In the genomic region with DNA sequence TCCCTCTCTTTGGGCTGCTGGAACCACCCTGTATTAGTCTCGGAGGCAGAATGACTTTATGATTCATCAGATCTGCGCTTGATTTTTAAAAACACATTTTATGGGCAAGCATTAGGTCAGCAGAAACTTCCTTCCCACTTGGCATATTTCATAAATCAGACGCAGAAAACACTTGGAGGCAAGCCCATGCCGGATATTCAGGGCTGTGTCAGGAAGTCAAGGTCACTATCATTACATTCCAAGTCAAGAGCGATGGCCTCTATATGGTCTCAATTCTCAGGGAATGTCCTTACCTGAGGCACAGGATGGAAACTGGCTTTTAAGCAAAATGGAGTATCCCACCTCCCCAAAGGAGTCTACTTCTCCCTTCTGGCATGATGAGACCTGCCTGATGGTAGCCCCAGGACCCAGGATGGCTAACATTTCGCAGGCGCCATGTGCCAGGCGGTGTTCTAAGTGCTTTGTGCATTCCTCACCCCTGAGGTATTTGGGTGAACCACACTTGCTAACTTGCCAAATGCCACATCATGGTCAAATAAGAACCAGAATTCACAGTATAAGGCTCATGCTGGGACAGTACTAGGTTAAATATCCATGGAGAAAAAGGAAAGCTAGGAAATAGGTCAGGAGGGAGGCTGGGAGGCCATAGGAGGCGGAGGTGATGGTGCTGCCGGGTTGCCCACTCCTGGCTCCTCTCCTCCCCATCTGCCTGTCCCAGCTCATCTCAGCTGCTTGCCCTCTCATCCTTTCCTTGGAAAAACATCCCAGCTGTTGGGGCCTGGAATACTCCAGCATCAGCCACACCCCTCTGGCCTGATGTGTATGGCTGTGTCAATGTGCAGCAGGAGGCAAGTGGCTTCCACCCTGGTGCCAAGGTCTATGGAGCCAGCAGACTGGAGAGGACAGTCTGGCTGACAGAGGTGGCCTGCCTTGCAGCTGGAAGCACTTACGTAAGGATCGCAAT, we compare ENCODE assay signal across 11 cellular contexts. TPM values are rescaled to one million over a fixed set of nuclear protein-coding genes. Genes with fewer than 3 reads are reported as not detected.
DNase-seq lines count a peak whose midpoint lies in the region; ATAC-seq and TF ChIP-seq lines count a peak whose summit lies in the region.
"Had no signal": no experiment of that assay in that cellular context is flagged by ENCODE, and none has a peak within 500 bp of the region (broad histone marks: within the 10 kb centered on the region; RNA-seq: fewer than 3 reads in every experiment).

No MANE protein-coding gene starts in this region.

- H4K20me1 ChIP-seq in OCI-LY7 (ENCODE audit: insufficient read depth, low read length) = no peaks in the 10 kb centered on the region

- H3K4me1 Mint-ChIP-seq in MCF 10A (ENCODE audit: insufficient read depth, unreplicated experiment) = peaks cover 34% of the 10 kb centered on the region
- H3K4me1 Mint-ChIP-seq: activated B cell treated with CpG ODN at 0.5 μM for 24 hours had no signal

- peak overlapping the region; percentile 48 for H3K4me3 Mint-ChIP-seq in MCF 10A (ENCODE audit: unreplicated experiment)
- H3K4me3 Mint-ChIP-seq: activated B cell treated with CpG ODN at 0.5 μM for 24 hours had no signal

- peaks cover 7% of the 10 kb centered on the region for H3K9me3 ChIP-seq in A673 (ENCODE audit: low read depth, low read length, poor library complexity, severe bottlenecking)
- H3K9me3 ChIP-seq in MG63 = peaks cover 16% of the 10 kb centered on the region
- H3K9me3 ChIP-seq in left lung = peaks cover 0 to 10% of the 10 kb centered on the region in 2 donors
- H3K9me3 ChIP-seq in OCI-LY7 (ENCODE audit: low read length) = 0 out of 2 replicates have a peak, but pooled peaks cover 6% of the 10 kb centered on the region
- H3K9me3 ChIP-seq: ovary had no signal

- DNase-seq in A673 (ENCODE audit: low spot score) = peak; percentile 36
- peak; percentile 91 for DNase-seq in MG63
- peak; percentile 96 for DNase-seq in MCF 10A (ENCODE audit: unreplicated experiment)
- no peak for DNase-seq in left lung
- DNase-seq in OCI-LY7 (ENCODE audit: low spot score) = no peak
- no peak for DNase-seq in D341Med (ENCODE audit: low spot score)
- DNase-seq: activated B cell treated with CpG ODN at 0.5 μM for 24 hours had no signal

- no peak overlapping the region for H3K27ac ChIP-seq in A673 (ENCODE audit: low read depth, low read length, poor library complexity, severe bottlenecking)
- peak overlapping the region in 1 of 2 donors; percentile 21 for H3K27ac ChIP-seq in left lung
- H3K27ac ChIP-seq in OCI-LY7 (ENCODE audit: low read depth, low read length, poor library complexity, severe bottlenecking) = no peak overlapping the region
- H3K27ac ChIP-seq: ovary had no signal

- H3K4me3 ChIP-seq in A673 (ENCODE audit: low read depth, low read length, poor library complexity, severe bottlenecking) (no peak overlapping the region), MG63 (no peak overlapping the region), left lung (no peak overlapping the region), OCI-LY7 (ENCODE audit: low read depth, low read length, poor library complexity, severe bottlenecking) (no peak overlapping the region)
- H3K4me3 ChIP-seq: ovary, tibial nerve had no signal

- no TSS peak for BruUV-seq in A673 (replicated peaks; lab: Mats Ljungman, UMichigan)
- BruUV-seq in MCF 10A (replicated peaks; lab: Mats Ljungman, UMichigan) = TSS peak; percentile 78
- BruUV-seq in OCI-LY7 (replicated peaks; lab: Mats Ljungman, UMichigan) = no TSS peak

- H3K4me1 ChIP-seq in A673 (ENCODE audit: insufficient read depth, low read length, poor library complexity, severe bottlenecking) (peaks cover 5% of the 10 kb centered on the region), left lung (peaks cover 11 to 19% of the 10 kb centered on the region in 2 donors), OCI-LY7 (ENCODE audit: insufficient read depth, low read length, poor library complexity, severe bottlenecking) (no peaks in the 10 kb centered on the region)

- TF ChIP-seq CTCF in A673 (conservative IDR thresholded peaks at IDR 0.05; ENCODE audit: low read depth, low read length) (no peak), MCF 10A (IDR thresholded peaks at IDR 0.05; ENCODE audit: unreplicated experiment) (no peak), left lung (IDR thresholded peaks at IDR 0.05) (no peak), OCI-LY7 (conservative IDR thresholded peaks at IDR 0.05; ENCODE audit: low read length) (no peak)

- H3K79me2 ChIP-seq in OCI-LY7 (ENCODE audit: insufficient read depth, low read depth, low read length) = no peaks in the 10 kb centered on the region

- no peak overlapping the region for H3K4me2 ChIP-seq in OCI-LY7 (ENCODE audit: low read length)

- no peaks in the 10 kb centered on the region for H3K9me2 ChIP-seq in OCI-LY7 (ENCODE audit: insufficient read depth, low read length)

- H3K27ac Mint-ChIP-seq in MCF 10A (ENCODE audit: low read depth, unreplicated experiment) = peak overlapping the region; percentile 99
- H3K27ac Mint-ChIP-seq: activated B cell treated with CpG ODN at 0.5 μM for 24 hours had no signal

- H3K36me3 Mint-ChIP-seq in MCF 10A (ENCODE audit: insufficient read depth, unreplicated experiment) = peaks cover 12% of the 10 kb centered on the region

- POLR2A ChIA-PET in A673 (lab: Charles Lee; ENCODE audit: low non-redundant PET) (interaction anchor here (0.5 kb wide), 1 partner anchor 83 kb away, joined by 10 read pairs; no protein-coding TSS in a partner anchor), MCF 10A (lab: Yijun Ruan, JAX) (interaction anchor here (0.7 to 9.6 kb wide), 15 partner anchors 8 to 122 kb away, joined by 3 to 214 read pairs (median 5); partner anchors contain the start of gene LEO1), OCI-LY7 (lab: Charles Lee) (no interaction called here)

- no peaks in the 10 kb centered on the region for H3K36me3 ChIP-seq in A673 (ENCODE audit: insufficient read depth, low read length, poor library complexity, severe bottlenecking)
- H3K36me3 ChIP-seq in MG63 = no peaks in the 10 kb centered on the region
- H3K36me3 ChIP-seq in left lung = no peaks in the 10 kb centered on the region
- H3K36me3 ChIP-seq in OCI-LY7 (ENCODE audit: insufficient read depth, low read length) = no peaks in the 10 kb centered on the region
- H3K36me3 ChIP-seq: ovary, tibial nerve had no signal

- H3K27me3 Mint-ChIP-seq in MCF 10A (ENCODE audit: insufficient read depth, unreplicated experiment) = no peaks in the 10 kb centered on the region
- H3K27me3 Mint-ChIP-seq: activated B cell treated with CpG ODN at 0.5 μM for 24 hours had no signal

- CTCF ChIA-PET in A673 (lab: Charles Lee) = no interaction called here
- CTCF ChIA-PET in MCF 10A (lab: Yijun Ruan, JAX) = interaction anchor here (0.6 to 2.4 kb wide), 8 partner anchors 10 to 62 kb away, joined by 3 to 18 read pairs (median 3); no protein-coding TSS in a partner anchor
- CTCF ChIA-PET in OCI-LY7 (lab: Charles Lee; ENCODE audit: unreplicated experiment) = no interaction called here

- no peak overlapping the region for H2AFZ ChIP-seq in OCI-LY7 (ENCODE audit: low read length)

- intact Hi-C loops in A673 (cut with micrococcal nuclease; ENCODE audit: unreplicated experiment) = no loop called here
- intact Hi-C loops in MCF 10A (cut with micrococcal nuclease) = loop anchor here (1.0 to 2.0 kb wide), 2 partner anchors 17 to 45 kb away; no protein-coding TSS in a partner anchor
- intact Hi-C loops in left lung (cut with DNase I) = no loop called here
- intact Hi-C loops in OCI-LY7 (cut with micrococcal nuclease; ENCODE audit: unreplicated experiment) = no loop called here

- peaks cover 12% of the 10 kb centered on the region for H3K9me3 Mint-ChIP-seq in MCF 10A (ENCODE audit: unreplicated experiment)

- ATAC-seq in left lung = peak; percentile 68
- no peak for ATAC-seq in GM21717 (IDR thresholded peaks at IDR 0.05; ENCODE audit: unreplicated experiment)
- ATAC-seq in GM21737 (IDR thresholded peaks at IDR 0.05; ENCODE audit: unreplicated experiment) = no peak

- H3K27me3 ChIP-seq in A673 (replicated peaks; ENCODE audit: insufficient read depth, low read depth, low read length, poor library complexity) (no peaks in the 10 kb centered on the region), MG63 (no peaks in the 10 kb centered on the region), left lung (no peaks in the 10 kb centered on the region)
- H3K27me3 ChIP-seq: ovary, tibial nerve had no signal

RNA-seq across cellular contexts. Expression of gene BCL2L10, which starts 18.8 kb away (rescaled TPM):
- total RNA-seq in A673 (2021) = 0.24 TPM in 1 of 2 replicates, not detected in the other
- total RNA-seq in MG63 (2014; rRNA removed; shearing (Covaris generic); ENCODE audit: low replicate concordance) = not detected in 2 replicates
- 0.42 TPM in 1 of 2 replicates, not detected in the other for total RNA-seq in MCF 10A (2022)
- total RNA-seq in left lung = under 1 TPM in 1 of 2 donors, not detected in 1; 0.20 TPM
- not detected in 2 replicates for total RNA-seq in OCI-LY7 (2014; rRNA removed; shearing (Covaris generic))
- total RNA-seq in OCI-LY7 (2022) = not detected in 2 replicates
- total RNA-seq: tibial nerve had no signal

Comparison
In these comparisons a context has a peak if more than half of its experiments do, and no peak if none do; other contexts are left out.
1. DNase-seq: peak in A673 (single experiment), MG63 (single experiment) and MCF 10A (single experiment); none in left lung (0 of 2), OCI-LY7 (single experiment) and D341Med (single experiment).